2 cellular contexts compared by ENCODE assay signal in genomic region chr3:156455839-156456238, GRCh38.
TF ChIP-seq lines count a peak whose summit lies in the region.

No MANE protein-coding gene starts in this region.

TF ChIP-seq in GM23338, 12 proteins besides CTCF, POLR2A, EP300 and RAD21:
- TF ChIP-seq ZNF331 (CRISPR knock-in tag; IDR thresholded peaks at IDR 0.05; ENCODE audit: low read depth) (no peak), EZH2 (IDR thresholded peaks at IDR 0.05; ENCODE audit: low read depth, unreplicated experiment) (no peak)

TF ChIP-seq in GM12878, 131 proteins besides CTCF, POLR2A, EP300 and RAD21:
- TF ChIP-seq MYC (IDR thresholded peaks at IDR 0.05; ENCODE audit: insufficient read depth, insufficient read length, insufficient replicate concordance, low read length, severe bottlenecking) (no peak), NRF1 (conservative IDR thresholded peaks at IDR 0.05; ENCODE audit: low read depth, low read length) (no peak), NR2C2 (IDR thresholded peaks at IDR 0.05; ENCODE audit: borderline replicate concordance, control insufficient read depth, insufficient read length, low read depth) (no peak), SMC3 (IDR thresholded peaks at IDR 0.05; ENCODE audit: borderline replicate concordance, low read length) (no peak), GATAD2B (conservative IDR thresholded peaks at IDR 0.05; ENCODE audit: low read depth) (no peak), RELB (IDR thresholded peaks at IDR 0.05; ENCODE audit: low read depth) (no peak), NFIC (IDR thresholded peaks at IDR 0.05; ENCODE audit: low read depth, low read length) (no peak), SREBF1 (IDR thresholded peaks at IDR 0.05; ENCODE audit: low read length) (no peak), E2F4 (IDR thresholded peaks at IDR 0.05; ENCODE audit: low read depth, low read length) (no peak), HCFC1 (IDR thresholded peaks at IDR 0.05; ENCODE audit: low read length) (no peak), NFXL1 (IDR thresholded peaks at IDR 0.05; ENCODE audit: borderline replicate concordance) (no peak), RAD51 (IDR thresholded peaks at IDR 0.05) (no peak), PKNOX1 (IDR thresholded peaks at IDR 0.05) (no peak), ETV6 (conservative IDR thresholded peaks at IDR 0.05 in 1 of 2, IDR thresholded peaks at IDR 0.05 in 1 of 2; ENCODE audit: borderline replicate concordance in 1 of 2, low read depth in 1 of 2) (no peak), ZNF24 (IDR thresholded peaks at IDR 0.05) (no peak), MEF2A (IDR thresholded peaks at IDR 0.05; ENCODE audit: insufficient read depth, low read depth, low read length) (no peak)
- TF ChIP-seq, protein P1, sequence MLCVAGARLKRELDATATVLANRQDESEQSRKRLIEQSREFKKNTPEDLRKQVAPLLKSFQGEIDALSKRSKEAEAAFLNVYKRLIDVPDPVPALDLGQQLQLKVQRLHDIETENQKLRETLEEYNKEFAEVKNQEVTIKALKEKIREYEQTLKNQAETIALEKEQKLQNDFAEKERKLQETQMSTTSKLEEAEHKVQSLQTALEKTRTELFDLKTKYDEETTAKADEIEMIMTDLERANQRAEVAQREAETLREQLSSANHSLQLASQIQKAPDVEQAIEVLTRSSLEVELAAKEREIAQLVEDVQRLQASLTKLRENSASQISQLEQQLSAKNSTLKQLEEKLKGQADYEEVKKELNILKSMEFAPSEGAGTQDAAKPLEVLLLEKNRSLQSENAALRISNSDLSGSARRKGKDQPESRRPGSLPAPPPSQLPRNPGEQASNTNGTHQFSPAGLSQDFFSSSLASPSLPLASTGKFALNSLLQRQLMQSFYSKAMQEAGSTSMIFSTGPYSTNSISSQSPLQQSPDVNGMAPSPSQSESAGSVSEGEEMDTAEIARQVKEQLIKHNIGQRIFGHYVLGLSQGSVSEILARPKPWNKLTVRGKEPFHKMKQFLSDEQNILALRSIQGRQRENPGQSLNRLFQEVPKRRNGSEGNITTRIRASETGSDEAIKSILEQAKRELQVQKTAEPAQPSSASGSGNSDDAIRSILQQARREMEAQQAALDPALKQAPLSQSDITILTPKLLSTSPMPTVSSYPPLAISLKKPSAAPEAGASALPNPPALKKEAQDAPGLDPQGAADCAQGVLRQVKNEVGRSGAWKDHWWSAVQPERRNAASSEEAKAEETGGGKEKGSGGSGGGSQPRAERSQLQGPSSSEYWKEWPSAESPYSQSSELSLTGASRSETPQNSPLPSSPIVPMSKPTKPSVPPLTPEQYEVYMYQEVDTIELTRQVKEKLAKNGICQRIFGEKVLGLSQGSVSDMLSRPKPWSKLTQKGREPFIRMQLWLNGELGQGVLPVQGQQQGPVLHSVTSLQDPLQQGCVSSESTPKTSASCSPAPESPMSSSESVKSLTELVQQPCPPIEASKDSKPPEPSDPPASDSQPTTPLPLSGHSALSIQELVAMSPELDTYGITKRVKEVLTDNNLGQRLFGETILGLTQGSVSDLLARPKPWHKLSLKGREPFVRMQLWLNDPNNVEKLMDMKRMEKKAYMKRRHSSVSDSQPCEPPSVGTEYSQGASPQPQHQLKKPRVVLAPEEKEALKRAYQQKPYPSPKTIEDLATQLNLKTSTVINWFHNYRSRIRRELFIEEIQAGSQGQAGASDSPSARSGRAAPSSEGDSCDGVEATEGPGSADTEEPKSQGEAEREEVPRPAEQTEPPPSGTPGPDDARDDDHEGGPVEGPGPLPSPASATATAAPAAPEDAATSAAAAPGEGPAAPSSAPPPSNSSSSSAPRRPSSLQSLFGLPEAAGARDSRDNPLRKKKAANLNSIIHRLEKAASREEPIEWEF (IDR thresholded peaks at IDR 0.05; ENCODE audit: insufficient replicate concordance, low read depth, low read length): no peak
